16 cellular contexts compared by ENCODE assay signal in the genomic region with DNA sequence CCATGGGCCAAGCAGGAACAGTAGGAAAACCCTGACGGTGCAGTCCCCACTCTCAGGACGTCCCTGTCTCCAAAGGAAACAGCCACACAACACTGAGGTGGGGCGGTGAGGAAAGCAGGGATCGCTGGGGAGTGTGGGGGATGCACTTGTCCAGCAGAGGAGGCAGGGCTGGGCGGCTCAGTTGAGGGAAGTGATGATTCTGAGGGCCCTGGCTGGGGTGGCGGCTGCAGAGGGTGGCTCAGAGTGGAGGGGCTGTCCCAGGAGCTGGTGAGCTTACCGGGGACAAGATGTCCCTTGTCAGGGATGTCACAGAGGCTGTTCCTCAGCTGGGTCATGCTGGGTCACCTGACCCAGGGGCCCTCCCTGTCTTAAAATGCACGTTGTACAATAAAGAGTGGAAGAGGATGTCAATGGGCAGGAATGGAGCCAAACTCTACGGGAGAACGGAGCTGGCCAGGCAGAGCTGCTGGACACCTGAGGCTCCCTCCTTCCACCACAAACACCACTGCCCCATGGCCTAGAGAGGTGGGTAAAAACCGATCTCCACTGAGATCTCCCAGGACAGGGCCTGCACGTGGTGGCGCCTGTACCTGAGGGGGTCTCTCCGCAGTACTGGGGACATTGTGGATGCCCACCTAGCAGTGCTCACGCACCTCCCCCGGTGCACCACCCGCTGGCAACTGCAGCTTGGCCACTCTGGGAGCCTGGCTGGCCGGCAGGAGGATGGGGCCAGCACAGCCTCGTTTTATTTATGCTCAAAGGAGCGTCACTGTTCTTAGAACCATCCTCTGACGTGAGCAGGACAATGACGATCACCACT. TPM values are rescaled to one million over a fixed set of nuclear protein-coding genes. Genes with fewer than 3 reads are reported as not detected.
"Had no signal": no experiment of that assay in that cellular context is flagged by ENCODE, and none has a peak within 500 bp of the region (broad histone marks: within the 10 kb centered on the region; RNA-seq: fewer than 3 reads in every experiment).

No MANE protein-coding gene starts in this region.

- H3K4me1 Mint-ChIP-seq: activated naive CD4-positive, alpha-beta T cell treated with anti-CD3 and anti-CD28 coated beads, Interleukin-2, amount 10 ng/mL, durations not matched to agents 7 days and 5 days; stimulated activated naive B cell treated with anti-CD40 and anti-IgM and Interleukin-4, amounts not matched to agents 10 μg/mL and 1 μg/mL and 100 μg/mL, for 72 hours; T-cell had no signal

- H3K27ac Mint-ChIP-seq: activated naive CD4-positive, alpha-beta T cell treated with anti-CD3 and anti-CD28 coated beads, Interleukin-2, amount 10 ng/mL, durations not matched to agents 7 days and 5 days; stimulated activated naive B cell treated with anti-CD40 and anti-IgM and Interleukin-4, amounts not matched to agents 10 μg/mL and 1 μg/mL and 100 μg/mL, for 72 hours; T-cell had no signal

- DNase-seq: activated CD4-positive, alpha-beta T cell treated with anti-CD3 and anti-CD28 coated beads, Interleukin-2, amount 50 U/mL, for 4 hours; activated naive CD4-positive, alpha-beta T cell treated with anti-CD3 and anti-CD28 coated beads, Interleukin-2, amount 10 ng/mL, durations not matched to agents 7 days and 5 days; activated T-cell treated with anti-CD3 and anti-CD28 coated beads, Interleukin-2, amount 50 U/mL, for 1 hour; left ventricle myocardium superior; mesenchymal stem cell; stimulated activated CD4-positive, alpha-beta T cell treated with anti-CD3 and anti-CD28 coated beads, Interleukin-2, amount 100 ng/mL, for 48 hours; stimulated activated naive B cell treated with anti-CD40 and anti-IgM and Interleukin-4, amounts not matched to agents 10 μg/mL and 1 μg/mL and 100 μg/mL, for 72 hours; substantia nigra; T-cell; T-helper 9 cell; transverse colon had no signal

- H3K36me3 Mint-ChIP-seq: activated naive CD4-positive, alpha-beta T cell treated with anti-CD3 and anti-CD28 coated beads, Interleukin-2, amount 10 ng/mL, durations not matched to agents 7 days and 5 days; stimulated activated naive B cell treated with anti-CD40 and anti-IgM and Interleukin-4, amounts not matched to agents 10 μg/mL and 1 μg/mL and 100 μg/mL, for 72 hours; T-cell had no signal

- H3K9me3 Mint-ChIP-seq: activated naive CD4-positive, alpha-beta T cell treated with anti-CD3 and anti-CD28 coated beads, Interleukin-2, amount 10 ng/mL, durations not matched to agents 7 days and 5 days; stimulated activated naive B cell treated with anti-CD40 and anti-IgM and Interleukin-4, amounts not matched to agents 10 μg/mL and 1 μg/mL and 100 μg/mL, for 72 hours; T-cell had no signal

- ATAC-seq: activated CD4-positive, CD25-positive, alpha-beta regulatory T cell treated with anti-CD3 and anti-CD28 coated beads, Interleukin-2, amount 50 U/mL, for 24 hours; esophagus mucosa; left ventricle myocardium superior; pancreas; stimulated activated naive B cell treated with anti-CD40 and anti-IgM and Interleukin-4, amounts not matched to agents 10 μg/mL and 1 μg/mL and 100 μg/mL, for 72 hours; T-cell had no signal

- H3K36me3 ChIP-seq: ascending aorta, pancreas, transverse colon had no signal

- H3K4me3 Mint-ChIP-seq: activated naive CD4-positive, alpha-beta T cell treated with anti-CD3 and anti-CD28 coated beads, Interleukin-2, amount 10 ng/mL, durations not matched to agents 7 days and 5 days; stimulated activated naive B cell treated with anti-CD40 and anti-IgM and Interleukin-4, amounts not matched to agents 10 μg/mL and 1 μg/mL and 100 μg/mL, for 72 hours; T-cell had no signal

- H3K4me3 ChIP-seq: ascending aorta, dorsolateral prefrontal cortex, pancreas, transverse colon had no signal

- H3K27me3 ChIP-seq: ascending aorta, pancreas had no signal

RNA-seq across cellular contexts. Expression of gene SULT4A1, which starts 40.5 kb away (rescaled TPM):
- total RNA-seq: ascending aorta, esophagus mucosa, T-cell had no signal
